8 cellular contexts compared by ENCODE assay signal in genomic region chr9:36471359-36471758, GRCh38.
A peak's percentile ranks its signal among the peaks of the same experiment; 100 is the strongest.
DNase-seq lines count a peak whose midpoint lies in the region; ATAC-seq, FAIRE-seq and TF ChIP-seq lines count a peak whose summit lies in the region.

No MANE protein-coding gene starts in this region.

- FAIRE-seq in pancreas (lab: Jason Lieb, UNC): no peak

- no peaks in the 10 kb centered on the region for H3K9me3 Mint-ChIP-seq in CD4-positive, alpha-beta memory T cell
- H3K9me3 Mint-ChIP-seq in endothelial cell (ENCODE audit: unreplicated experiment): no peaks in the 10 kb centered on the region

- intact Hi-C loops in CD4-positive, alpha-beta memory T cell (cut with micrococcal nuclease): loop anchor here (1.0 kb wide), 1 partner anchor 15 kb away; no protein-coding TSS in a partner anchor
- intact Hi-C loops in PC-9 (cut with micrococcal nuclease; ENCODE audit: unreplicated experiment): no loop called here
- intact Hi-C loops in pancreas (cut with DNase I): no loop called here

- peak overlapping the region; percentile 62 for H3K4me2 ChIP-seq in PC-9

- H3K4me3 Mint-ChIP-seq in CD4-positive, alpha-beta memory T cell: peak overlapping the region in 7 of 8 donors; percentile 75 to 97 (median 92)
- no peak overlapping the region for H3K4me3 Mint-ChIP-seq in endothelial cell (ENCODE audit: unreplicated experiment)

- H3K27me3 ChIP-seq in CD4-positive, alpha-beta memory T cell (ENCODE audit: insufficient read depth, low read length): no peaks in the 10 kb centered on the region
- H3K27me3 ChIP-seq in PC-9 (ENCODE audit: insufficient read depth, low read depth) (no peaks in the 10 kb centered on the region), pancreas (no peaks in the 10 kb centered on the region)

- H3K79me2 ChIP-seq in PC-9 (ENCODE audit: low read depth): no peaks in the 10 kb centered on the region

- no peaks in the 10 kb centered on the region for H3K27me3 Mint-ChIP-seq in CD4-positive, alpha-beta memory T cell
- peaks cover 2% of the 10 kb centered on the region for H3K27me3 Mint-ChIP-seq in endothelial cell (ENCODE audit: unreplicated experiment)

- peak overlapping the region; percentile 25 to 36 for H3K4me3 ChIP-seq in CD4-positive, alpha-beta memory T cell (ENCODE audit: low read length in 2 of 2)
- peak overlapping the region; percentile 39; the same call in 1 of the 2 replicates for H3K4me3 ChIP-seq in PC-9
- H3K4me3 ChIP-seq in pancreas: no peak overlapping the region

- peak in 1 of 4 donors; percentile 20 for ATAC-seq in pancreas
- no peak for ATAC-seq in GM21381 (IDR thresholded peaks at IDR 0.05; ENCODE audit: unreplicated experiment)

- H3K36me3 ChIP-seq in CD4-positive, alpha-beta memory T cell (ENCODE audit: insufficient read depth, low read length): no peaks in the 10 kb centered on the region
- H3K36me3 ChIP-seq in PC-9 (ENCODE audit: low read depth) (no peaks in the 10 kb centered on the region), pancreas (no peaks in the 10 kb centered on the region)

- H3K36me3 Mint-ChIP-seq in CD4-positive, alpha-beta memory T cell: peaks cover 0 to 4% of the 10 kb centered on the region in 2 donors
- H3K36me3 Mint-ChIP-seq in endothelial cell (ENCODE audit: low read depth, unreplicated experiment): no peaks in the 10 kb centered on the region

- no peaks in the 10 kb centered on the region for H4K20me1 ChIP-seq in PC-9 (ENCODE audit: insufficient read depth)

- H3K27ac ChIP-seq in CD4-positive, alpha-beta memory T cell (ENCODE audit: low read depth, low read length): peak overlapping the region; percentile 72
- H3K27ac ChIP-seq in PC-9 (0 out of 2 replicates have a peak overlapping the region, but pooled peaks have one; percentile 29), pancreas (peak overlapping the region; percentile 27 to 56 (median 38))

- H3K9me2 ChIP-seq in PC-9 (ENCODE audit: insufficient read depth): no peaks in the 10 kb centered on the region

- POLR2A ChIA-PET in CD4-positive, alpha-beta memory T cell (lab: Charles Lee; ENCODE audit: partially characterized antibody): interaction anchor here (0.7 to 4.2 kb wide), 8 partner anchors 8 to 69 kb away, joined by 3 to 64 read pairs (median 3); no protein-coding TSS in a partner anchor
- POLR2A ChIA-PET in PC-9 (lab: Charles Lee; ENCODE audit: unreplicated experiment): interaction anchor here (0.6 kb wide), 1 partner anchor 145 kb away, joined by 11 read pairs; no protein-coding TSS in a partner anchor

- no peaks in the 10 kb centered on the region for H3K9me3 ChIP-seq in CD4-positive, alpha-beta memory T cell (ENCODE audit: control insufficient read depth in 1 of 2, low read length in 2 of 2)
- no peaks in the 10 kb centered on the region for H3K9me3 ChIP-seq in PC-9 (ENCODE audit: insufficient read depth, low read depth)
- no peaks in the 10 kb centered on the region for H3K9me3 ChIP-seq in pancreas

- no peak for DNase-seq in CD4-positive, alpha-beta memory T cell
- no peak for DNase-seq in PC-9
- no peak for DNase-seq in endothelial cell (ENCODE audit: low spot score)
- no peak for DNase-seq in pancreas
- DNase-seq in GF-D8 (lab: John Stamatoyannopoulos, UW): no peak
- DNase-seq in AG08395 (ENCODE audit: low spot score): no peak
- DNase-seq in amygdala (lab: John Stamatoyannopoulos, UW): no peak

- CTCF ChIA-PET in CD4-positive, alpha-beta memory T cell (lab: Charles Lee; ENCODE audit: partially characterized antibody): interaction anchor here (0.6 to 2.1 kb wide), 3 partner anchors 11 to 63 kb away, joined by 3 to 5 read pairs (median 5); no protein-coding TSS in a partner anchor
- CTCF ChIA-PET in PC-9 (lab: Charles Lee): no interaction called here

- H3K4me1 ChIP-seq in CD4-positive, alpha-beta memory T cell (ENCODE audit: insufficient read depth, low read length): peaks cover 43% of the 10 kb centered on the region
- H3K4me1 ChIP-seq in PC-9 (replicated peaks; ENCODE audit: insufficient read depth) (no peaks in the 10 kb centered on the region), pancreas (peaks cover 0 to 11% (median 5%) of the 10 kb centered on the region in 3 donors)

- TF ChIP-seq CTCF in PC-9 (conservative IDR thresholded peaks at IDR 0.05): no peak
- no peak for TF ChIP-seq CTCF in endothelial cell (IDR thresholded peaks at IDR 0.05; ENCODE audit: unreplicated experiment)
- no peak for TF ChIP-seq CTCF in pancreas (IDR thresholded peaks at IDR 0.05)

- peak overlapping the region; percentile 84 to 99 (median 97) for H3K27ac Mint-ChIP-seq in CD4-positive, alpha-beta memory T cell
- H3K27ac Mint-ChIP-seq in endothelial cell (ENCODE audit: unreplicated experiment): peak overlapping the region; percentile 34

- peaks cover 28 to 41% (median 33%) of the 10 kb centered on the region in 4 donors for H3K4me1 Mint-ChIP-seq in CD4-positive, alpha-beta memory T cell
- peaks cover 21% of the 10 kb centered on the region for H3K4me1 Mint-ChIP-seq in endothelial cell (ENCODE audit: unreplicated experiment)

- 52 to 64% methylated on average over 3 of the region's 3 CpGs for WGBS in pancreas, 2 donors

- H2AFZ ChIP-seq in PC-9: no peak overlapping the region; the same call in 1 of the 2 replicates

- H3F3A ChIP-seq in PC-9 (ENCODE audit: insufficient read depth, low read depth): no peaks in the 10 kb centered on the region

- BruUV-seq in PC-9 (replicated peaks; lab: Mats Ljungman, UMichigan): no TSS peak

Comparison
In these comparisons a context has a peak if more than half of its experiments do, and no peak if none do; other contexts are left out.
1. H3K4me3 ChIP-seq: peak in CD4-positive, alpha-beta memory T cell (2 of 2) and PC-9 (single experiment); none in pancreas (0 of 4).
2. Peak in every context shown above with its lines, with median percentiles within 50 percentile points of each other: H3K27ac ChIP-seq.